In genomic region chr17:59826741-59827453, GRCh38 we compare ENCODE assay signal across 1 cellular context.
A peak's percentile ranks its signal among the peaks of the same experiment; 100 is the strongest.
TF ChIP-seq lines count a peak whose summit lies in the region.

No MANE protein-coding gene starts in this region.

TF ChIP-seq in A549, 52 proteins besides CTCF, POLR2A, EP300 and RAD21 (continued from another document):
- TF ChIP-seq USF2 (IDR thresholded peaks at IDR 0.05) (no peak), HOXA7 (CRISPR knock-in tag; IDR thresholded peaks at IDR 0.05) (no peak), JUN (IDR thresholded peaks at IDR 0.05) (no peak; a peak in 1 of 5 replicates), EHF (CRISPR knock-in tag; IDR thresholded peaks at IDR 0.05) (peak; percentile 63; the same call in 1 of the 2 replicates)
